In genomic region chr19:38569368-38569983, GRCh38 we compare ENCODE assay signal across 13 cellular contexts.
"Had no signal": no experiment of that assay in that cellular context is flagged by ENCODE, and none has a peak within 500 bp of the region (broad histone marks: within the 10 kb centered on the region; RNA-seq: fewer than 3 reads in every experiment).

No MANE protein-coding gene starts in this region.

- H3K9me3 ChIP-seq: stomach, thoracic aorta had no signal

- DNase-seq: activated CD4-positive, alpha-beta T cell treated with anti-CD3 and anti-CD28 coated beads for 1 hour; activated CD8-positive, alpha-beta memory T cell treated with anti-CD3 and anti-CD28 coated beads for 24 hours; amygdala; kidney; stimulated activated CD4-positive, alpha-beta T cell treated with anti-CD3 and anti-CD28 coated beads, Interleukin-12 subunit alpha, Interleukin-12 subunit beta, amount 100 ng/mL, for 4 hours; stimulated activated CD4-positive, alpha-beta T cell treated with anti-CD3 and anti-CD28 coated beads, Interleukin-4, amount 100 ng/mL, for 1 hour; stimulated activated CD8-positive, alpha-beta memory T cell treated with anti-CD3 and anti-CD28 coated beads, Interleukin-4, amount 100 ng/mL, for 48 hours; stomach had no signal

- FAIRE-seq: kidney had no signal

- H3K9me3 Mint-ChIP-seq: brain; central memory CD8-positive, alpha-beta T cell; neural crest cell had no signal

- H3K4me3 Mint-ChIP-seq: activated naive CD8-positive, alpha-beta T cell; brain; central memory CD8-positive, alpha-beta T cell; neural crest cell had no signal

- H3K27ac Mint-ChIP-seq: activated naive CD8-positive, alpha-beta T cell; brain had no signal

- H3K36me3 Mint-ChIP-seq: activated naive CD8-positive, alpha-beta T cell had no signal

- H3K27ac ChIP-seq: stomach, thoracic aorta had no signal

- H3K4me3 ChIP-seq: stomach, thoracic aorta had no signal

- H3K27me3 Mint-ChIP-seq: central memory CD8-positive, alpha-beta T cell had no signal

- H3K4me1 Mint-ChIP-seq: brain, neural crest cell had no signal

- H3K36me3 ChIP-seq: stomach, thoracic aorta had no signal
